Comparison of ENCODE assay signal across 11 cellular contexts in genomic region chr19:45577111-45577905, GRCh38. TPM values are rescaled to one million over a fixed set of nuclear protein-coding genes. Genes with fewer than 3 reads are reported as not detected.
DNase-seq lines count a peak whose midpoint lies in the region; ATAC-seq and TF ChIP-seq lines count a peak whose summit lies in the region.
"Had no signal": no experiment of that assay in that cellular context is flagged by ENCODE, and none has a peak within 500 bp of the region (broad histone marks: within the 10 kb centered on the region; RNA-seq: fewer than 3 reads in every experiment).

No MANE protein-coding gene starts in this region.

- H3K4me3 ChIP-seq in GM12865 (ENCODE audit: low read depth, low read length) = no peak overlapping the region
- H3K4me3 ChIP-seq in retinal pigment epithelial cell (ENCODE audit: low read length) = no peak overlapping the region

- ATAC-seq in Right ventricle myocardium superior (ENCODE audit: poor library complexity) (peak; percentile 82), GM21576 (IDR thresholded peaks at IDR 0.05; ENCODE audit: unreplicated experiment) (no peak)
- ATAC-seq: naive thymus-derived CD8-positive, alpha-beta T cell had no signal

- intact Hi-C loops in Right ventricle myocardium superior (cut with DNase I) = no loop called here

- peak overlapping the region; percentile 79 for H3K27ac ChIP-seq in VCaP

- peak; percentile 52 for DNase-seq in GM12865 (ENCODE audit: low read depth)
- peak; percentile 64 for DNase-seq in Right ventricle myocardium superior
- DNase-seq in retinal pigment epithelial cell (ENCODE audit: low read depth) = peak; percentile 55
- no peak for DNase-seq in NCI-H345 (lab: John Stamatoyannopoulos, UW)
- no peak for DNase-seq in 8988T
- DNase-seq in NCI-H446 (lab: John Stamatoyannopoulos, UW) = no peak
- DNase-seq: activated CD8-positive, alpha-beta memory T cell treated with anti-CD3 and anti-CD28 coated beads, Interleukin-2, amount 50 U/mL, for 4 hours; MM.1S; naive thymus-derived CD8-positive, alpha-beta T cell had no signal

- TF ChIP-seq CTCF in GM12865 (IDR thresholded peaks at IDR 0.05; ENCODE audit: insufficient read depth, low read depth, low read length, missing control alignments) (no peak), VCaP (conservative IDR thresholded peaks at IDR 0.05) (no peak), retinal pigment epithelial cell (conservative IDR thresholded peaks at IDR 0.05; ENCODE audit: low read depth, low read length) (no peak)

RNA-seq across cellular contexts. Expression of gene OPA3, which starts 7.3 kb away (rescaled TPM):
- total RNA-seq in Right ventricle myocardium superior = 22.8 TPM

RNA-seq across cellular contexts. Expression of gene GPR4, which starts 24.7 kb away (rescaled TPM):
- 5.3 TPM for total RNA-seq in Right ventricle myocardium superior
- total RNA-seq: naive thymus-derived CD8-positive, alpha-beta T cell had no signal

Comparison
In these comparisons a context has a peak if more than half of its experiments do, and no peak if none do; other contexts are left out.
1. DNase-seq: peak in GM12865 (single experiment), Right ventricle myocardium superior (single experiment) and retinal pigment epithelial cell (single experiment); none in NCI-H345 (single experiment), 8988T (single experiment) and NCI-H446 (0 of 2).